In genomic region chr17:56833023-56833811, GRCh38 we compare ENCODE assay signal across 8 cellular contexts. TPM values are rescaled to one million over a fixed set of nuclear protein-coding genes. Genes with fewer than 3 reads are reported as not detected.
DNase-seq lines count a peak whose midpoint lies in the region; ATAC-seq lines count a peak whose summit lies in the region.

No MANE protein-coding gene starts in this region.

- no peaks in the 10 kb centered on the region for H3K9me3 ChIP-seq in endocrine pancreas (ENCODE audit: control insufficient read depth, low read length)

- ATAC-seq in GM19023 (IDR thresholded peaks at IDR 0.05; ENCODE audit: unreplicated experiment) (peak; percentile 55), HG03139 (IDR thresholded peaks at IDR 0.05; ENCODE audit: unreplicated experiment) (peak; percentile 39)

- H3K4me3 ChIP-seq in endocrine pancreas (ENCODE audit: control insufficient read depth, insufficient read depth, low read length), result peak overlapping the region; percentile 70

- H3K4me1 ChIP-seq in endocrine pancreas (ENCODE audit: control insufficient read depth, insufficient read depth, low read length), result peaks cover 20% of the 10 kb centered on the region

- no peaks in the 10 kb centered on the region for H3K27me3 ChIP-seq in endocrine pancreas (ENCODE audit: control insufficient read depth, insufficient read depth, low read length)

- DNase-seq in AG20443 (ENCODE audit: low spot score) (peak; percentile 68), NCI-H69 (lab: John Stamatoyannopoulos, UW) (peak; percentile 93), mucosa of gallbladder (ENCODE audit: low spot score) (peak; percentile 56)
- peak; percentile 87 for DNase-seq in activated CD8-positive, alpha-beta memory T cell treated with anti-CD3 and anti-CD28 coated beads for 24 hours
- DNase-seq in stimulated activated CD8-positive, alpha-beta memory T cell treated with anti-CD3 and anti-CD28 coated beads, Interleukin-4, amount 100 ng/mL, for 24 hours (ENCODE audit: low read depth), result peak; percentile 44

- H3K36me3 ChIP-seq in endocrine pancreas (ENCODE audit: control insufficient read depth, insufficient read depth, low read length), result no peaks in the 10 kb centered on the region

- H3K9ac ChIP-seq in endocrine pancreas (ENCODE audit: control insufficient read depth, insufficient read depth, low read length), result peak overlapping the region; percentile 65

RNA-seq across cellular contexts. Expression of gene C17orf67, which starts 0.5 kb away (rescaled TPM):
- total RNA-seq in mucosa of gallbladder, result 5.1 TPM

RNA-seq across cellular contexts. Expression of gene DGKE, which starts 0.7 kb away (rescaled TPM):
- 23.0 TPM for total RNA-seq in mucosa of gallbladder

Comparison
In these comparisons a context has a peak if more than half of its experiments do, and no peak if none do; other contexts are left out.
1. Peak in every context shown above with its lines: DNase-seq, ATAC-seq and H3K4me3 ChIP-seq.